ENCODE assay signal across 12 cellular contexts in the genomic region with DNA sequence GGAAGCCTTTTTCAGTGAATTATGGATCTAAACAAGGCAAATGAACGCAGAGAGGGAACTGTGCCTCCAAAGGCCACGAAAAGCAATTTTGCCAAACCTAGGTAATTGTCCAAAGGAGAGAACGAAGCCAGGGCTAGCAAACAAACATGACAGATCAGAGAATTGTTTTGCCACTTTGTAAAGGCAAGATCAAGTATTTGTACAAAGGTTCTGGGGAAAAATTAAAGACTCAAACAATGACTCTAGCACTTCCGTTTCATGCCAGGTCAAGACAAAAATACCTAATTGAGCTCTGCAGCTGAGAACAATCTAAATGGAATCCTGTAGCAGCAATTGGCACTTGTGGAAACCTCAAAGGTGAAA. TPM values are rescaled to one million over a fixed set of nuclear protein-coding genes. Genes with fewer than 3 reads are reported as not detected.
DNase-seq lines count a peak whose midpoint lies in the region; ATAC-seq and TF ChIP-seq lines count a peak whose summit lies in the region.
"Had no signal": no experiment of that assay in that cellular context is flagged by ENCODE, and none has a peak within 500 bp of the region (broad histone marks: within the 10 kb centered on the region; RNA-seq: fewer than 3 reads in every experiment).

No MANE protein-coding gene starts in this region.

- peak overlapping the region; percentile 85 for H3K27ac Mint-ChIP-seq in dendritic cell treated with granulocyte-macrophage colony-stimulating factor and Interleukin-4, amounts not matched to agents 40 ng/mL and 50 ng/mL, for 4 days
- H3K27ac Mint-ChIP-seq: activated CD8-positive, alpha-beta T cell treated with anti-CD3 and anti-CD28 coated beads for 36 hours had no signal

- H3K9me3 ChIP-seq in stomach (no peaks in the 10 kb centered on the region), ovary (no peaks in the 10 kb centered on the region)
- H3K9me3 ChIP-seq: gastroesophageal sphincter had no signal

- H3K36me3 ChIP-seq in stomach (no peaks in the 10 kb centered on the region), ovary (no peaks in the 10 kb centered on the region)
- H3K36me3 ChIP-seq: gastroesophageal sphincter had no signal

- ATAC-seq in GM18909 (IDR thresholded peaks at IDR 0.05; ENCODE audit: poor library complexity, unreplicated experiment), result no peak
- ATAC-seq: activated CD8-positive, alpha-beta T cell treated with anti-CD3 and anti-CD28 coated beads for 36 hours had no signal

- TF ChIP-seq POLR2A in stomach (IDR thresholded peaks at IDR 0.05) (no peak), ovary (IDR thresholded peaks at IDR 0.05) (no peak)

- peaks cover 79% of the 10 kb centered on the region for H3K4me1 Mint-ChIP-seq in dendritic cell treated with granulocyte-macrophage colony-stimulating factor and Interleukin-4, amounts not matched to agents 40 ng/mL and 50 ng/mL, for 4 days (ENCODE audit: low read depth)
- H3K4me1 Mint-ChIP-seq: neural crest cell had no signal

- H3K27me3 Mint-ChIP-seq in dendritic cell treated with granulocyte-macrophage colony-stimulating factor and Interleukin-4, amounts not matched to agents 40 ng/mL and 50 ng/mL, for 4 days, result no peaks in the 10 kb centered on the region

- DNase-seq in NCI-H1105 treated with DMSO at 0.1 percent for 48 hours (lab: John Stamatoyannopoulos, UW) (peak; percentile 24), NCI-H1105 (lab: John Stamatoyannopoulos, UW) (no peak), HL-60 (ENCODE audit: low read depth in 1 of 2, low spot score in 1 of 2) (no peak), stomach (no peak), AG20443 (ENCODE audit: low spot score) (no peak), ovary (no peak)

- no peaks in the 10 kb centered on the region for H3K27me3 ChIP-seq in HL-60 (ENCODE audit: insufficient read depth, poor library complexity, severe bottlenecking)
- H3K27me3 ChIP-seq in stomach, result no peaks in the 10 kb centered on the region
- no peaks in the 10 kb centered on the region for H3K27me3 ChIP-seq in ovary

- peaks cover 77% of the 10 kb centered on the region for H3K36me3 Mint-ChIP-seq in dendritic cell treated with granulocyte-macrophage colony-stimulating factor and Interleukin-4, amounts not matched to agents 40 ng/mL and 50 ng/mL, for 4 days (ENCODE audit: low read depth)
- H3K36me3 Mint-ChIP-seq: brain had no signal

- H3K9me3 Mint-ChIP-seq in dendritic cell treated with granulocyte-macrophage colony-stimulating factor and Interleukin-4, amounts not matched to agents 40 ng/mL and 50 ng/mL, for 4 days, result no peaks in the 10 kb centered on the region
- H3K9me3 Mint-ChIP-seq: activated CD8-positive, alpha-beta T cell treated with anti-CD3 and anti-CD28 coated beads for 36 hours; neural crest cell had no signal

- H3K4me3 Mint-ChIP-seq in dendritic cell treated with granulocyte-macrophage colony-stimulating factor and Interleukin-4, amounts not matched to agents 40 ng/mL and 50 ng/mL, for 4 days, result peak overlapping the region; percentile 57
- H3K4me3 Mint-ChIP-seq: activated CD8-positive, alpha-beta T cell treated with anti-CD3 and anti-CD28 coated beads for 36 hours; brain; neural crest cell had no signal

- no peak overlapping the region for H3K4me3 ChIP-seq in HL-60 (replicated peaks; ENCODE audit: insufficient read depth, low read length)
- H3K4me3 ChIP-seq in stomach, result no peak overlapping the region
- H3K4me3 ChIP-seq in ovary, result no peak overlapping the region
- H3K4me3 ChIP-seq: gastroesophageal sphincter had no signal

- H3K27ac ChIP-seq in HL-60 (replicated peaks) (peak overlapping the region; percentile 37), stomach (peak overlapping the region in 4 of 5 donors; percentile 78 to 98 (median 86)), ovary (no peak overlapping the region)

- H3K4me1 ChIP-seq in stomach, result peaks cover 22 to 64% (median 25%) of the 10 kb centered on the region in 4 donors
- H3K4me1 ChIP-seq in ovary (ENCODE audit: insufficient read depth), result no peaks in the 10 kb centered on the region
- H3K4me1 ChIP-seq: gastroesophageal sphincter had no signal

- TF ChIP-seq CTCF in HL-60 (IDR thresholded peaks at IDR 0.05; ENCODE audit: insufficient read depth, low read length), result no peak
- no peak for TF ChIP-seq CTCF in stomach (IDR thresholded peaks at IDR 0.05)
- no peak for TF ChIP-seq CTCF in ovary (IDR thresholded peaks at IDR 0.05)

- WGBS in stomach, 5 donors, result 22 to 52% (median 44%) methylated on average over 4 of the region's 4 CpGs
- 66 to 83% (median 69%) methylated on average over 4 of the region's 4 CpGs for WGBS in ovary, 3 donors

- intact Hi-C loops in dendritic cell treated with granulocyte-macrophage colony-stimulating factor and Interleukin-4, amounts not matched to agents 40 ng/mL and 50 ng/mL, for 4 days (cut with micrococcal nuclease), result loop anchor here (2.0 to 5.0 kb wide), 2 partner anchors 34 to 100 kb away; no protein-coding TSS in a partner anchor
- intact Hi-C loops in stomach (cut with DNase I; ENCODE audit: low total_unique reads), result no loop called here
- intact Hi-C loops in ovary (cut with DNase I), result no loop called here

- TF ChIP-seq EP300 in stomach (IDR thresholded peaks at IDR 0.05) (no peak), ovary (IDR thresholded peaks at IDR 0.05) (no peak)

RNA-seq across cellular contexts. Expression of gene RBM47, which starts 8.5 kb away (rescaled TPM):
- 100 to 1,000 TPM; 124 to 448 (median 207) TPM for total RNA-seq in stomach
- 10 to 100 TPM; 18.5 to 66.9 (median 34.5) TPM for polyA plus RNA-seq in stomach
- 10 to 100 TPM in 4 of 7 donors, 1 to 10 TPM in 3; 4.2 to 92.8 (median 14.3) TPM for total RNA-seq in ovary
- polyA plus RNA-seq in ovary, result 10 to 100 TPM in 1 of 2 donors, 1 to 10 TPM in 1; 2.7 to 10.3 TPM

Comparison
In these comparisons a context has a peak if more than half of its experiments do, and no peak if none do; other contexts are left out.
1. H3K27ac ChIP-seq: peak in HL-60 (single experiment) and stomach (4 of 5); none in ovary (0 of 2).